8 cellular contexts compared by ENCODE assay signal in the genomic region with DNA sequence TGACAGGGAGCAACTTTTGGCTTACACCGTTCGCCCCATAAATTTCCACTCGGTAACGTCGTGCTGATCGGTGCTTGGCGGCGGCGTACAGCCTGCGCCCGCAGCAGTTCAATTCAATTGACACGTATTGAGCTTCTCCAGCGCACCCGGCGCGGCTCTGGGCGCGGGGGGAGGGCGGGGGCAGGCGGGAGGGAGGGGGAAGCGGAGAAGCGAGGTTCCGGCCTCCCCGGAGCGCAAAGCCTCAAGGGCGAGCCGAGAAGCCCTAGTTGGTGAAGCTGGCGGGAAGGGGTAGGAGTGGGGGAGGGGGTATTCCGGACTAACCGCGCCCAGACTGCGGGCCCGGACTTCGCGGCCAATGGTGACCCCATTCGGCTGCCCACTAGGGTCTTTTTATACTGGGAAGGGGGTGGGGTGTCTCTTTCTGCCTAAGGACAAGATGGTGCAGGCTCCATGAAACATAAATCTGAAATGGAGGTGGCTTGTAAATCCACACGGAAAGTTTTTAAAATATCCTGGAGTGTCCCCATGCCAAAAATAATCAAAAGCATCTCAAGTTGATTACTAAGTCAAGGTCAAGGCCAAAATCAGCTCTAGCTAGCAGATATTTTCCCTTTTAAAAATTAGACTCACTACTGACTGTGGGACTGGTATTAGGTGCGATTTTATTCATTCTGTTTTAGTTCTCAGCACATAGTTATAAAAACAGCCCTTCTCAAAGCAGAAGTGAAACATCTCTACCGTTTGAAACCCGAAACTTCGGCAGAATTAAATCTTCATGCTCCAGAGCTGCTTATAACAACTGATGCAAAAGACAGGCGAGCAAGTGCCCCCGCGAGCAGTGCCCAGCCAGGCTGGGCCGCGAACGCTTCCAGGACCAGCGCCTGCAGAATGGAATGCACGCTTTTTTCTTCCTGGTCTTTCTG. TPM values are rescaled to one million over a fixed set of nuclear protein-coding genes. Genes with fewer than 3 reads are reported as not detected.
DNase-seq lines count a peak whose midpoint lies in the region; ATAC-seq and TF ChIP-seq lines count a peak whose summit lies in the region.

No MANE protein-coding gene starts in this region.

- H3K4me1 ChIP-seq in upper lobe of right lung: peaks cover 5% of the 10 kb centered on the region

- intact Hi-C loops in CD4-positive, alpha-beta T cell (cut with DNase I, micrococcal nuclease): loop anchor here (2.0 to 10.0 kb wide), 5 partner anchors 53 to 285 kb away; no protein-coding TSS in a partner anchor
- intact Hi-C loops in upper lobe of right lung (cut with DNase I): no loop called here

- peak overlapping the region; percentile 95 for H3K4me3 Mint-ChIP-seq in CD4-positive, alpha-beta T cell
- H3K4me3 Mint-ChIP-seq in central memory CD8-positive, alpha-beta T cell: peak overlapping the region; percentile 93
- H3K4me3 Mint-ChIP-seq in mesothelial cell of epicardium: peak overlapping the region; percentile 68

- ATAC-seq in CD4-positive, alpha-beta T cell (ENCODE audit: poor library complexity): peak; percentile 9
- peak; percentile 37 for ATAC-seq in GM19438 (IDR thresholded peaks at IDR 0.05; ENCODE audit: low read depth, unreplicated experiment)
- ATAC-seq in central memory CD8-positive, alpha-beta T cell (replicated peaks; ENCODE audit: extremely low read depth, poor library complexity, severe bottlenecking): peak; percentile 24
- ATAC-seq in upper lobe of right lung: peak; percentile 4

- POLR2A ChIA-PET in CD4-positive, alpha-beta T cell (lab: Charles Lee): interaction anchor here (1.2 to 6.0 kb wide), 14 partner anchors 7 to 326 kb away, joined by 3 to 236 read pairs (median 12); no protein-coding TSS in a partner anchor

- no peak for TF ChIP-seq RAD21 in Ishikawa (IDR thresholded peaks at IDR 0.05; ENCODE audit: low read depth)

- peak overlapping the region; percentile 67 for H3K4me3 ChIP-seq in upper lobe of right lung

- CTCF ChIA-PET in CD4-positive, alpha-beta T cell (lab: Charles Lee): interaction anchor here (1.1 kb wide), 1 partner anchor 11 kb away, joined by 3 read pairs; no protein-coding TSS in a partner anchor

- H3K36me3 Mint-ChIP-seq in CD4-positive, alpha-beta T cell (ENCODE audit: low read depth): peaks cover 10% of the 10 kb centered on the region
- H3K36me3 Mint-ChIP-seq in central memory CD8-positive, alpha-beta T cell (ENCODE audit: insufficient read depth): peaks cover 31% of the 10 kb centered on the region
- no peaks in the 10 kb centered on the region for H3K36me3 Mint-ChIP-seq in mesothelial cell of epicardium

- no peaks in the 10 kb centered on the region for H3K27me3 Mint-ChIP-seq in CD4-positive, alpha-beta T cell
- H3K27me3 Mint-ChIP-seq in central memory CD8-positive, alpha-beta T cell: no peaks in the 10 kb centered on the region
- no peaks in the 10 kb centered on the region for H3K27me3 Mint-ChIP-seq in mesothelial cell of epicardium (ENCODE audit: low read depth)

- peaks cover 5% of the 10 kb centered on the region for H3K27me3 ChIP-seq in CD4-positive, alpha-beta T cell (ENCODE audit: control insufficient read depth, insufficient read depth, low read length)
- no peaks in the 10 kb centered on the region for H3K27me3 ChIP-seq in upper lobe of right lung

- no peaks in the 10 kb centered on the region for H3K9me3 ChIP-seq in CD4-positive, alpha-beta T cell (ENCODE audit: control insufficient read depth, low read length)
- H3K9me3 ChIP-seq in upper lobe of right lung: no peaks in the 10 kb centered on the region

- no peak for TF ChIP-seq EP300 in Ishikawa (IDR thresholded peaks at IDR 0.05; ENCODE audit: borderline replicate concordance)

- no peaks in the 10 kb centered on the region for H3K9me3 Mint-ChIP-seq in CD4-positive, alpha-beta T cell
- H3K9me3 Mint-ChIP-seq in central memory CD8-positive, alpha-beta T cell: no peaks in the 10 kb centered on the region
- peaks cover 4% of the 10 kb centered on the region for H3K9me3 Mint-ChIP-seq in mesothelial cell of epicardium

- TF ChIP-seq CTCF in CD4-positive, alpha-beta T cell (IDR thresholded peaks at IDR 0.05): no peak
- TF ChIP-seq CTCF in mesothelial cell of epicardium (IDR thresholded peaks at IDR 0.05; ENCODE audit: unreplicated experiment) (no peak), upper lobe of right lung (IDR thresholded peaks at IDR 0.05) (no peak)

- peak overlapping the region; percentile 46 for H3K27ac ChIP-seq in CD4-positive, alpha-beta T cell (ENCODE audit: low read depth, low read length)
- H3K27ac ChIP-seq in upper lobe of right lung: peak overlapping the region; percentile 71

- DNase-seq in CD4-positive, alpha-beta T cell: peak in 7 of 10 experiments; percentile 32 to 63 (median 52)
- DNase-seq in T follicular helper cell (ENCODE audit: low read depth) (peak; percentile 35), mesothelial cell of epicardium (ENCODE audit: low spot score in 2 of 2, unreplicated experiment in 2 of 2) (no peak), upper lobe of right lung (peak; percentile 72), DMS79 treated with DMSO at 0.1 percent for 48 hours (lab: John Stamatoyannopoulos, UW) (no peak)
- DNase-seq in central memory CD8-positive, alpha-beta T cell (ENCODE audit: low spot score in 2 of 2): no peak

- peaks cover 13% of the 10 kb centered on the region for H3K4me1 Mint-ChIP-seq in CD4-positive, alpha-beta T cell (ENCODE audit: low read depth)
- H3K4me1 Mint-ChIP-seq in central memory CD8-positive, alpha-beta T cell: peaks cover 13% of the 10 kb centered on the region
- H3K4me1 Mint-ChIP-seq in mesothelial cell of epicardium: peaks cover 34% of the 10 kb centered on the region

- H3K36me3 ChIP-seq in upper lobe of right lung: no peaks in the 10 kb centered on the region

- peak overlapping the region; percentile 92 for H3K27ac Mint-ChIP-seq in CD4-positive, alpha-beta T cell
- H3K27ac Mint-ChIP-seq in central memory CD8-positive, alpha-beta T cell (ENCODE audit: low read depth): peak overlapping the region; percentile 82
- H3K27ac Mint-ChIP-seq in mesothelial cell of epicardium: peak overlapping the region; percentile 84

TF ChIP-seq in Ishikawa, 13 proteins besides CTCF, POLR2A, EP300 and RAD21:
- TF ChIP-seq, protein P1, sequence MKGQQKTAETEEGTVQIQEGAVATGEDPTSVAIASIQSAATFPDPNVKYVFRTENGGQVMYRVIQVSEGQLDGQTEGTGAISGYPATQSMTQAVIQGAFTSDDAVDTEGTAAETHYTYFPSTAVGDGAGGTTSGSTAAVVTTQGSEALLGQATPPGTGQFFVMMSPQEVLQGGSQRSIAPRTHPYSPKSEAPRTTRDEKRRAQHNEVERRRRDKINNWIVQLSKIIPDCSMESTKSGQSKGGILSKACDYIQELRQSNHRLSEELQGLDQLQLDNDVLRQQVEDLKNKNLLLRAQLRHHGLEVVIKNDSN (IDR thresholded peaks at IDR 0.05): no peak
- peak; percentile 32; the same call in 1 of the 2 replicates for TF ChIP-seq MAX (IDR thresholded peaks at IDR 0.05)
- TF ChIP-seq ZBTB7A (IDR thresholded peaks at IDR 0.05; ENCODE audit: low read depth): no peak

RNA-seq across cellular contexts. Expression of gene BCOR, which starts 1.5 kb away (rescaled TPM):
- total RNA-seq in CD4-positive, alpha-beta T cell: 10 to 100 TPM; 26.1 to 26.3 TPM
- total RNA-seq in mesothelial cell of epicardium: 49.0 to 52.3 TPM (median 49.7 TPM) in 3 replicates
- 26.1 TPM for total RNA-seq in upper lobe of right lung

Comparison
In these comparisons a context has a peak if more than half of its experiments do, and no peak if none do; other contexts are left out.
1. DNase-seq: peak in CD4-positive, alpha-beta T cell (7 of 10), T follicular helper cell (single experiment) and upper lobe of right lung (single experiment); none in central memory CD8-positive, alpha-beta T cell (0 of 2), mesothelial cell of epicardium (0 of 2) and DMS79 treated with DMSO at 0.1 percent for 48 hours (single experiment).
2. Peak in every context shown above with its lines, with median percentiles within 50 percentile points of each other: ATAC-seq, H3K27ac Mint-ChIP-seq and H3K4me3 Mint-ChIP-seq.